10 cellular contexts compared by ENCODE assay signal in genomic region chr12:12582895-12583303, GRCh38. TPM values are rescaled to one million over a fixed set of nuclear protein-coding genes. Genes with fewer than 3 reads are reported as not detected.
DNase-seq lines count a peak whose midpoint lies in the region; ATAC-seq and TF ChIP-seq lines count a peak whose summit lies in the region.
"Had no signal": no experiment of that assay in that cellular context is flagged by ENCODE, and none has a peak within 500 bp of the region (broad histone marks: within the 10 kb centered on the region; RNA-seq: fewer than 3 reads in every experiment).

No MANE protein-coding gene starts in this region.

- TF ChIP-seq CTCF in H9 (conservative IDR thresholded peaks at IDR 0.05): no peak

- no peaks in the 10 kb centered on the region for H3K23me2 ChIP-seq in H9 (ENCODE audit: insufficient read length, low read depth, low read length, poor library complexity, severe bottlenecking)

- H2BK15ac ChIP-seq in H9 (ENCODE audit: low read depth, low read length): no peak overlapping the region

- no peak overlapping the region for H4K8ac ChIP-seq in H9 (replicated peaks; ENCODE audit: insufficient read length, low read depth, low read length)

- no peak overlapping the region for H3T11ph ChIP-seq in H9 (ENCODE audit: low read length)

- no peak overlapping the region for H3K56ac ChIP-seq in H9 (ENCODE audit: insufficient read length, low read depth, low read length)

- no peaks in the 10 kb centered on the region for H3K27me3 ChIP-seq in H9 (ENCODE audit: insufficient read depth, low read length)
- H3K27me3 ChIP-seq: BLaER1 treated with 17β-estradiol and CSF1 and Interleukin-3, amounts not matched to agents 10 nM and 100 nM had no signal

- no peak overlapping the region for H3K9ac ChIP-seq in H9 (ENCODE audit: extremely low read depth, insufficient read length, low read length)
- H3K9ac ChIP-seq: BLaER1 treated with 17β-estradiol and CSF1 and Interleukin-3, amounts not matched to agents 10 nM and 100 nM had no signal

- H3K79me2 ChIP-seq in H9 (ENCODE audit: insufficient read depth, low read length): no peaks in the 10 kb centered on the region

- no peak overlapping the region for H3K23ac ChIP-seq in H9 (ENCODE audit: insufficient read length, low read depth, low read length)

- H3K4ac ChIP-seq in H9 (ENCODE audit: low read depth, low read length): no peak overlapping the region

- no peaks in the 10 kb centered on the region for H3K9me3 ChIP-seq in H9 (ENCODE audit: control insufficient read depth, low read depth, low read length)
- H3K9me3 ChIP-seq: BLaER1 treated with 17β-estradiol and CSF1 and Interleukin-3, amounts not matched to agents 10 nM and 100 nM had no signal

- DNase-seq in activated CD8-positive, alpha-beta memory T cell treated with anti-CD3 and anti-CD28 coated beads, Interleukin-2, amount 50 U/mL, for 48 hours: peak; percentile 58
- no peak for DNase-seq in activated CD8-positive, alpha-beta memory T cell treated with anti-CD3 and anti-CD28 coated beads for 24 hours
- DNase-seq in activated T-cell treated with anti-CD3 and anti-CD28 coated beads, Interleukin-2, amount 50 U/mL, for 72 hours: peak; percentile 78 to 80
- peak; percentile 42 to 61 (median 56) for DNase-seq in stimulated activated CD4-positive, alpha-beta T cell treated with anti-CD3 and anti-CD28 coated beads, Interleukin-12 subunit alpha, Interleukin-12 subunit beta, amount 100 ng/mL, for 48 hours (ENCODE audit: low read depth in 2 of 3, low spot score in 1 of 3)
- no peak for DNase-seq in left lobe of liver (ENCODE audit: low spot score)
- DNase-seq in superior temporal gyrus (ENCODE audit: extremely low spot score): no peak
- DNase-seq in H9: no peak

- no peaks in the 10 kb centered on the region for H3K36me3 Mint-ChIP-seq in activated T-cell treated with anti-CD3 and anti-CD28 coated beads, Interleukin-2, amount 50 U/mL, for 72 hours (ENCODE audit: insufficient read depth in 2 of 2)
- no peaks in the 10 kb centered on the region for H3K36me3 Mint-ChIP-seq in H9 (ENCODE audit: insufficient read depth in 1 of 3, low read depth in 3 of 3)

- peak overlapping the region; percentile 30 to 70 for H3K4me3 Mint-ChIP-seq in activated T-cell treated with anti-CD3 and anti-CD28 coated beads, Interleukin-2, amount 50 U/mL, for 72 hours
- H3K4me3 Mint-ChIP-seq in H9: no peak overlapping the region
- H3K4me3 Mint-ChIP-seq: neural crest cell had no signal

- peaks cover 7% of the 10 kb centered on the region for H3K27me3 Mint-ChIP-seq in activated T-cell treated with anti-CD3 and anti-CD28 coated beads, Interleukin-2, amount 50 U/mL, for 72 hours (ENCODE audit: low read depth)
- H3K27me3 Mint-ChIP-seq in H9 (ENCODE audit: low read depth): no peaks in the 10 kb centered on the region

- peaks cover 59% of the 10 kb centered on the region for H3K4me1 Mint-ChIP-seq in activated T-cell treated with anti-CD3 and anti-CD28 coated beads, Interleukin-2, amount 50 U/mL, for 72 hours (ENCODE audit: low read depth)
- peaks cover 4 to 8% of the 10 kb centered on the region in 2 experiments; a peak in 2 of 4 replicates for H3K4me1 Mint-ChIP-seq in H9
- H3K4me1 Mint-ChIP-seq: neural crest cell had no signal

- H3K4me1 ChIP-seq in H9 (ENCODE audit: insufficient read depth, low read length): no peaks in the 10 kb centered on the region

- H3K27ac ChIP-seq in H9 (ENCODE audit: insufficient read length, low read depth, low read length): no peak overlapping the region
- H3K27ac ChIP-seq: BLaER1 treated with 17β-estradiol and CSF1 and Interleukin-3, amounts not matched to agents 10 nM and 100 nM had no signal

- no peak overlapping the region for H4K5ac ChIP-seq in H9 (ENCODE audit: insufficient read length, low read depth, low read length)

- no peak overlapping the region for H3K4me2 ChIP-seq in H9 (ENCODE audit: insufficient read depth, insufficient read length, low read length)
- H3K4me2 ChIP-seq: BLaER1 treated with 17β-estradiol and CSF1 and Interleukin-3, amounts not matched to agents 10 nM and 100 nM had no signal

- H3K18ac ChIP-seq in H9 (ENCODE audit: insufficient read length, low read depth, low read length): no peak overlapping the region

- no peak overlapping the region for H3K14ac ChIP-seq in H9 (ENCODE audit: insufficient read depth, low read length)

- H2BK20ac ChIP-seq in H9 (ENCODE audit: low read depth, low read length, poor library complexity, severe bottlenecking): no peak overlapping the region

- no CpG with 5 or more reads among the region's 6 CpGs for WGBS in H9 (ENCODE audit: extremely low coverage, insufficient read length, low lambda C conversion rate)

- peak overlapping the region; percentile 69 for H3K27ac Mint-ChIP-seq in activated T-cell treated with anti-CD3 and anti-CD28 coated beads, Interleukin-2, amount 50 U/mL, for 72 hours
- no peak overlapping the region for H3K27ac Mint-ChIP-seq in H9

- H2BK120ac ChIP-seq in H9 (ENCODE audit: low read depth, low read length, poor library complexity, severe bottlenecking): no peak overlapping the region

- peaks cover 0 to 2% of the 10 kb centered on the region in 2 donors for H3K9me3 Mint-ChIP-seq in activated T-cell treated with anti-CD3 and anti-CD28 coated beads, Interleukin-2, amount 50 U/mL, for 72 hours
- peaks cover 0 to 3% of the 10 kb centered on the region in 2 experiments; a peak in 2 of 5 replicates for H3K9me3 Mint-ChIP-seq in H9
- H3K9me3 Mint-ChIP-seq: neural crest cell had no signal

- no peak overlapping the region for H4K91ac ChIP-seq in H9 (ENCODE audit: insufficient read length, low read depth, low read length)

- H2AFZ ChIP-seq in H9 (ENCODE audit: low read length): no peak overlapping the region

- H2BK5ac ChIP-seq in H9 (ENCODE audit: insufficient read length, low read length): no peak overlapping the region

- ATAC-seq in HG03064 (IDR thresholded peaks at IDR 0.05; ENCODE audit: low read depth, unreplicated experiment) (peak; percentile 94), left lobe of liver (no peak)
- peak; percentile 94 to 95 for ATAC-seq in activated T-cell treated with anti-CD3 and anti-CD28 coated beads, Interleukin-2, amount 50 U/mL, for 72 hours (replicated peaks in 1 of 2)

- no peak overlapping the region for H2AK5ac ChIP-seq in H9 (ENCODE audit: insufficient read length, low read length)

- no peak overlapping the region for H2BK12ac ChIP-seq in H9 (ENCODE audit: insufficient read length, low read depth, low read length)

- no peaks in the 10 kb centered on the region for H4K20me1 ChIP-seq in H9 (ENCODE audit: control insufficient read depth, insufficient read depth, insufficient read length)
- H4K20me1 ChIP-seq: BLaER1 treated with 17β-estradiol and CSF1 and Interleukin-3, amounts not matched to agents 10 nM and 100 nM had no signal

- H3K79me1 ChIP-seq in H9 (ENCODE audit: insufficient read depth, low read depth, low read length, poor library complexity, severe bottlenecking): no peaks in the 10 kb centered on the region

RNA-seq across cellular contexts. Expression of gene DUSP16, which starts 20.2 kb away (rescaled TPM):
- 100 to 1,000 TPM; 105 to 129 TPM for total RNA-seq in activated T-cell treated with anti-CD3 and anti-CD28 coated beads, Interleukin-2, amount 50 U/mL, for 72 hours
- total RNA-seq in left lobe of liver (46.2 TPM), H9 (2021) (62.5 and 64.0 TPM in 2 replicates)

RNA-seq across cellular contexts. Expression of gene CREBL2, which starts 28.8 kb away (rescaled TPM):
- 10 to 100 TPM; 27.7 to 32.7 TPM for total RNA-seq in activated T-cell treated with anti-CD3 and anti-CD28 coated beads, Interleukin-2, amount 50 U/mL, for 72 hours
- 23.3 TPM for total RNA-seq in left lobe of liver
- 18.1 and 18.3 TPM in 2 replicates for total RNA-seq in H9 (2021)

Comparison
In these comparisons a context has a peak if more than half of its experiments do, and no peak if none do; other contexts are left out.
1. DNase-seq: peak in activated CD8-positive, alpha-beta memory T cell treated with anti-CD3 and anti-CD28 coated beads, Interleukin-2, amount 50 U/mL, for 48 hours (single experiment), activated T-cell treated with anti-CD3 and anti-CD28 coated beads, Interleukin-2, amount 50 U/mL, for 72 hours (2 of 2) and stimulated activated CD4-positive, alpha-beta T cell treated with anti-CD3 and anti-CD28 coated beads, Interleukin-12 subunit alpha, Interleukin-12 subunit beta, amount 100 ng/mL, for 48 hours (3 of 3); none in activated CD8-positive, alpha-beta memory T cell treated with anti-CD3 and anti-CD28 coated beads for 24 hours (single experiment), left lobe of liver (single experiment), superior temporal gyrus (single experiment) and H9 (single experiment).
2. H3K4me3 Mint-ChIP-seq: peak in activated T-cell treated with anti-CD3 and anti-CD28 coated beads, Interleukin-2, amount 50 U/mL, for 72 hours (2 of 2); none in H9 (0 of 2).